In genomic region chr3:102233881-102234280, GRCh38 we compare ENCODE assay signal across 12 cellular contexts.
DNase-seq lines count a peak whose midpoint lies in the region; ATAC-seq and TF ChIP-seq lines count a peak whose summit lies in the region.
"Had no signal": no experiment of that assay in that cellular context is flagged by ENCODE, and none has a peak within 500 bp of the region (broad histone marks: within the 10 kb centered on the region; RNA-seq: fewer than 3 reads in every experiment).

No MANE protein-coding gene starts in this region.

- H3K9me3 Mint-ChIP-seq in activated T-helper 2 cell treated with anti-CD3 and anti-CD28 coated beads, Interferon-gamma antibody, Interleukin-2, Interleukin-4, amounts not matched to agents 10 μg/mL and 5 μg/mL and 100 μg/mL, durations not matched to agents 14 hours and 24 hours and 36 hours = no peaks in the 10 kb centered on the region

- intact Hi-C loops in activated T-helper 2 cell treated with anti-CD3 and anti-CD28 coated beads, Interferon-gamma antibody, Interleukin-2, Interleukin-4, amounts not matched to agents 10 μg/mL and 5 μg/mL and 100 μg/mL, durations not matched to agents 14 hours and 24 hours and 36 hours (cut with micrococcal nuclease) = no loop called here

- 71 to 77% methylated on average over 1 of the region's 1 CpG for WGBS in GM23248 (ENCODE audit: low coverage in 1 of 2, low lambda C conversion rate in 2 of 2, missing lambda C conversion rate in 2 of 2), 2 experiments

- no peak overlapping the region for H3K4me3 Mint-ChIP-seq in activated T-helper 2 cell treated with anti-CD3 and anti-CD28 coated beads, Interferon-gamma antibody, Interleukin-2, Interleukin-4, amounts not matched to agents 10 μg/mL and 5 μg/mL and 100 μg/mL, durations not matched to agents 14 hours and 24 hours and 36 hours (ENCODE audit: low read depth)

- H3K4me3 ChIP-seq in GM06990 (replicated peaks; ENCODE audit: low read depth, low read length) (no peak overlapping the region), Loucy (ENCODE audit: low read length, poor library complexity, severe bottlenecking) (no peak overlapping the region), GM23248 (no peak overlapping the region)
- H3K4me3 ChIP-seq: cardiac muscle cell, SJCRH30 had no signal

- no peak for TF ChIP-seq CTCF in GM06990 (IDR thresholded peaks at IDR 0.05; ENCODE audit: insufficient read depth, low read length, poor library complexity, severe bottlenecking)
- TF ChIP-seq CTCF in Loucy (conservative IDR thresholded peaks at IDR 0.05; ENCODE audit: low read length) = no peak

- H3K79me2 ChIP-seq in Loucy (ENCODE audit: insufficient read depth, low read length) (no peaks in the 10 kb centered on the region), GM23248 (ENCODE audit: insufficient read depth) (no peaks in the 10 kb centered on the region)

- peak overlapping the region; percentile 41 for H3K4me2 ChIP-seq in Loucy (ENCODE audit: low read depth, low read length, poor library complexity, severe bottlenecking)
- no peak overlapping the region for H3K4me2 ChIP-seq in GM23248 (ENCODE audit: unreplicated experiment)

- in situ Hi-C loops in GM23248 (cut with MboI) = loop anchor here (5.0 kb wide), 1 partner anchor 303 kb away; no protein-coding TSS in a partner anchor

- H3F3A ChIP-seq in Loucy (ENCODE audit: low read depth) = no peaks in the 10 kb centered on the region
- H3F3A ChIP-seq in GM23248 (ENCODE audit: insufficient read depth) = no peaks in the 10 kb centered on the region

- no peak overlapping the region for H3K27ac ChIP-seq in GM23248
- H3K27ac ChIP-seq: cardiac muscle cell, foreskin keratinocyte, SJCRH30 had no signal

- H3K9me2 ChIP-seq in Loucy (replicated peaks; ENCODE audit: low read depth, low read length) = no peaks in the 10 kb centered on the region
- no peaks in the 10 kb centered on the region for H3K9me2 ChIP-seq in GM23248 (ENCODE audit: insufficient read depth)

- no peak overlapping the region for H3K9ac ChIP-seq in Loucy (ENCODE audit: low read depth, low read length, poor library complexity, severe bottlenecking)
- H3K9ac ChIP-seq in GM23248 = no peak overlapping the region

- H3K4me1 Mint-ChIP-seq in activated T-helper 2 cell treated with anti-CD3 and anti-CD28 coated beads, Interferon-gamma antibody, Interleukin-2, Interleukin-4, amounts not matched to agents 10 μg/mL and 5 μg/mL and 100 μg/mL, durations not matched to agents 14 hours and 24 hours and 36 hours (ENCODE audit: low read depth) = peaks cover 17% of the 10 kb centered on the region

- H3K9me3 ChIP-seq in Loucy (ENCODE audit: insufficient read depth, low read depth, low read length) (no peaks in the 10 kb centered on the region), GM23248 (ENCODE audit: low read depth) (no peaks in the 10 kb centered on the region)
- H3K9me3 ChIP-seq: SJCRH30 had no signal

- ATAC-seq in GM19455 (IDR thresholded peaks at IDR 0.05; ENCODE audit: unreplicated experiment) = peak; percentile 62
- peak; percentile 95 for ATAC-seq in HG02943 (IDR thresholded peaks at IDR 0.05; ENCODE audit: low read depth, unreplicated experiment)
- ATAC-seq: foreskin keratinocyte had no signal

- DNase-seq in GM06990 (ENCODE audit: extremely low read depth, insufficient read length) (peak; percentile 52), NCI-H1105 treated with DMSO at 0.1 percent for 48 hours (lab: John Stamatoyannopoulos, UW) (no peak), GM23248 (no peak)
- no peak for DNase-seq in stimulated activated CD8-positive, alpha-beta memory T cell treated with anti-CD3 and anti-CD28 coated beads, Interleukin-4, amount 100 ng/mL, for 48 hours
- DNase-seq in activated T-helper 2 cell treated with anti-CD3 and anti-CD28 coated beads, Interferon-gamma antibody, Interleukin-2, Interleukin-4, amounts not matched to agents 10 μg/mL and 5 μg/mL and 100 μg/mL, durations not matched to agents 14 hours and 24 hours and 36 hours (ENCODE audit: low spot score) = no peak
- DNase-seq: foreskin keratinocyte, NCI-H1436 treated with DMSO at 0.1 percent for 48 hours, SJCRH30 had no signal

- H3K27ac Mint-ChIP-seq in activated T-helper 2 cell treated with anti-CD3 and anti-CD28 coated beads, Interferon-gamma antibody, Interleukin-2, Interleukin-4, amounts not matched to agents 10 μg/mL and 5 μg/mL and 100 μg/mL, durations not matched to agents 14 hours and 24 hours and 36 hours = no peak overlapping the region

- H3K27me3 Mint-ChIP-seq in activated T-helper 2 cell treated with anti-CD3 and anti-CD28 coated beads, Interferon-gamma antibody, Interleukin-2, Interleukin-4, amounts not matched to agents 10 μg/mL and 5 μg/mL and 100 μg/mL, durations not matched to agents 14 hours and 24 hours and 36 hours (ENCODE audit: low read depth) = peaks cover 27% of the 10 kb centered on the region

- no peaks in the 10 kb centered on the region for H3K27me3 ChIP-seq in GM06990 (replicated peaks; ENCODE audit: control insufficient read depth, insufficient read depth, low read length)
- H3K27me3 ChIP-seq in Loucy (ENCODE audit: insufficient read depth, low read length, poor library complexity, severe bottlenecking) = no peaks in the 10 kb centered on the region
- peaks cover 12% of the 10 kb centered on the region; the same call in 1 of the 2 replicates for H3K27me3 ChIP-seq in GM23248 (replicated peaks; ENCODE audit: insufficient read depth)
- H3K27me3 ChIP-seq: cardiac muscle cell, foreskin keratinocyte, SJCRH30 had no signal

- H3K4me1 ChIP-seq in Loucy (ENCODE audit: insufficient read depth, low read length, poor library complexity, severe bottlenecking) (peaks cover 18% of the 10 kb centered on the region), GM23248 (ENCODE audit: insufficient read depth) (no peaks in the 10 kb centered on the region)
- H3K4me1 ChIP-seq: SJCRH30 had no signal

- H2AFZ ChIP-seq in Loucy (ENCODE audit: low read length) (no peak overlapping the region), GM23248 (no peak overlapping the region)

- H3K36me3 ChIP-seq in GM06990 (ENCODE audit: control insufficient read depth, insufficient read depth, low read length) = no peaks in the 10 kb centered on the region
- H3K36me3 ChIP-seq in Loucy (ENCODE audit: insufficient read depth, low read length) = no peaks in the 10 kb centered on the region
- H3K36me3 ChIP-seq in GM23248 (ENCODE audit: low read depth) = no peaks in the 10 kb centered on the region
- H3K36me3 ChIP-seq: cardiac muscle cell, SJCRH30 had no signal

- no peaks in the 10 kb centered on the region for H3K36me3 Mint-ChIP-seq in activated T-helper 2 cell treated with anti-CD3 and anti-CD28 coated beads, Interferon-gamma antibody, Interleukin-2, Interleukin-4, amounts not matched to agents 10 μg/mL and 5 μg/mL and 100 μg/mL, durations not matched to agents 14 hours and 24 hours and 36 hours (ENCODE audit: low read depth)

- H4K20me1 ChIP-seq in Loucy (ENCODE audit: insufficient read depth, low read length, poor library complexity, severe bottlenecking) (no peaks in the 10 kb centered on the region), GM23248 (ENCODE audit: insufficient read depth) (no peaks in the 10 kb centered on the region)
